8 cellular contexts compared by ENCODE assay signal in genomic region chr1:51331206-51332100, GRCh38. TPM values are rescaled to one million over a fixed set of nuclear protein-coding genes. Genes with fewer than 3 reads are reported as not detected.
DNase-seq lines count a peak whose midpoint lies in the region; ATAC-seq and TF ChIP-seq lines count a peak whose summit lies in the region.

No MANE protein-coding gene starts in this region.

- 35 to 51% methylated on average over 7 of the region's 7 CpGs for WGBS in sigmoid colon, 2 donors

- H3K9me3 ChIP-seq in sigmoid colon: no peaks in the 10 kb centered on the region

- peaks cover 0 to 14% (median 10%) of the 10 kb centered on the region in 4 donors for H3K4me1 ChIP-seq in sigmoid colon

- no peak for TF ChIP-seq CTCF in NB4 (IDR thresholded peaks at IDR 0.05; ENCODE audit: low read depth, low read length)
- TF ChIP-seq CTCF in sigmoid colon (IDR thresholded peaks at IDR 0.05): no peak

- TF ChIP-seq EP300 in sigmoid colon (IDR thresholded peaks at IDR 0.05): no peak

- no peak for TF ChIP-seq POLR2A in NB4 (IDR thresholded peaks at IDR 0.05; ENCODE audit: extremely low read depth, insufficient read length)
- no peak for TF ChIP-seq POLR2A in sigmoid colon (IDR thresholded peaks at IDR 0.05)

- DNase-seq in DMS53 (lab: John Stamatoyannopoulos, UW): peak; percentile 98
- peak; percentile 86 for DNase-seq in NB4 (ENCODE audit: low read depth)
- no peak for DNase-seq in activated naive CD4-positive, alpha-beta T cell treated with anti-CD3 and anti-CD28 coated beads, Interleukin-2, amount 50 U/mL, for 72 hours (ENCODE audit: low spot score in 2 of 2)
- DNase-seq in hepatic stellate cell (ENCODE audit: low spot score): peak; percentile 89
- DNase-seq in sigmoid colon: no peak

- H3K27ac Mint-ChIP-seq in activated naive CD4-positive, alpha-beta T cell treated with anti-CD3 and anti-CD28 coated beads, Interleukin-2, amount 50 U/mL, for 72 hours: no peak overlapping the region

- intact Hi-C loops in sigmoid colon (cut with DNase I): no loop called here

- no peak overlapping the region for H3K4me3 ChIP-seq in NB4 (ENCODE audit: low read depth, low read length)
- H3K4me3 ChIP-seq in skin epidermis: peak overlapping the region in 1 of 7 experiments; percentile 25
- H3K4me3 ChIP-seq in sigmoid colon: peak overlapping the region in 1 of 4 donors; percentile 54

- H3K27ac ChIP-seq in skin epidermis (peak overlapping the region in 11 of 21 experiments; percentile 6 to 69 (median 57)), sigmoid colon (no peak overlapping the region)

- no peaks in the 10 kb centered on the region for H3K9me3 Mint-ChIP-seq in activated naive CD4-positive, alpha-beta T cell treated with anti-CD3 and anti-CD28 coated beads, Interleukin-2, amount 50 U/mL, for 72 hours

- ATAC-seq in GM21576 (IDR thresholded peaks at IDR 0.05; ENCODE audit: unreplicated experiment) (peak; percentile 65), HG03135 (IDR thresholded peaks at IDR 0.05; ENCODE audit: unreplicated experiment) (no peak)
- peak; percentile 43 to 55 for ATAC-seq in activated naive CD4-positive, alpha-beta T cell treated with anti-CD3 and anti-CD28 coated beads, Interleukin-2, amount 50 U/mL, for 72 hours

- peaks cover 5 to 8% of the 10 kb centered on the region in 2 donors for H3K36me3 Mint-ChIP-seq in activated naive CD4-positive, alpha-beta T cell treated with anti-CD3 and anti-CD28 coated beads, Interleukin-2, amount 50 U/mL, for 72 hours

- H3K27me3 ChIP-seq in sigmoid colon: peaks cover 0 to 15% (median 7%) of the 10 kb centered on the region in 3 donors

- no peaks in the 10 kb centered on the region for H3K36me3 ChIP-seq in sigmoid colon

RNA-seq across cellular contexts. Expression of gene TTC39A, which starts 1.1 kb away (rescaled TPM):
- 1 to 10 TPM in 1 of 2 donors, under 1 TPM in 1; 0.61 to 1.1 TPM for total RNA-seq in activated naive CD4-positive, alpha-beta T cell treated with anti-CD3 and anti-CD28 coated beads, Interleukin-2, amount 50 U/mL, for 72 hours
- total RNA-seq in sigmoid colon: 1 to 10 TPM in 1 of 4 donors, under 1 TPM in 2, not detected in 1; under 0.01 to 1.4 (median 0.14) TPM
- 10 to 100 TPM; 31.2 to 71.7 (median 65.5) TPM for polyA plus RNA-seq in sigmoid colon

Comparison
In these comparisons a context has a peak if more than half of its experiments do, and no peak if none do; other contexts are left out.
1. DNase-seq: peak in DMS53 (single experiment), NB4 (single experiment) and hepatic stellate cell (single experiment); none in activated naive CD4-positive, alpha-beta T cell treated with anti-CD3 and anti-CD28 coated beads, Interleukin-2, amount 50 U/mL, for 72 hours (0 of 2) and sigmoid colon (single experiment).
2. H3K27ac ChIP-seq: peak in skin epidermis (11 of 21); none in sigmoid colon (0 of 4).